ENCODE assay signal across 9 cellular contexts in genomic region chr4:104966349-104967033, GRCh38.
A peak's percentile ranks its signal among the peaks of the same experiment; 100 is the strongest.
DNase-seq lines count a peak whose midpoint lies in the region; ATAC-seq and TF ChIP-seq lines count a peak whose summit lies in the region.
"Had no signal": no experiment of that assay in that cellular context is flagged by ENCODE, and none has a peak within 500 bp of the region (broad histone marks: within the 10 kb centered on the region; RNA-seq: fewer than 3 reads in every experiment).

No MANE protein-coding gene starts in this region.

- H3K4me1 Mint-ChIP-seq in glutamatergic neuron (ENCODE audit: low read depth, unreplicated experiment), result no peaks in the 10 kb centered on the region

- peak; percentile 97 for ATAC-seq in HG02759 (IDR thresholded peaks at IDR 0.05; ENCODE audit: unreplicated experiment)
- peak; percentile 97 for ATAC-seq in stimulated activated naive CD8-positive, alpha-beta T cell treated with anti-CD3 and anti-CD28 coated beads, Interleukin-15, Interleukin-2, amounts not matched to agents 100 U/mL and 50 U/mL, for 24 hours

- H3K27ac Mint-ChIP-seq in glutamatergic neuron (ENCODE audit: unreplicated experiment), result no peak overlapping the region

- no peak overlapping the region for H3K4me3 Mint-ChIP-seq in glutamatergic neuron (ENCODE audit: unreplicated experiment)

- no peaks in the 10 kb centered on the region for H3K27me3 Mint-ChIP-seq in glutamatergic neuron (ENCODE audit: unreplicated experiment)

- H3K36me3 Mint-ChIP-seq in glutamatergic neuron (ENCODE audit: unreplicated experiment), result no peaks in the 10 kb centered on the region

- DNase-seq in activated T-cell treated with anti-CD3 and anti-CD28 coated beads for 24 hours (ENCODE audit: low read depth) (peak; percentile 8), activated T-cell treated with anti-CD3 and anti-CD28 coated beads for 4 hours (no peak), NCI-H510A treated with DMSO at 0.1 percent for 48 hours (lab: John Stamatoyannopoulos, UW) (peak; percentile 36), epithelial cell of prostate (ENCODE audit: low read depth, low spot score) (peak; percentile 69), middle frontal gyrus (ENCODE audit: extremely low spot score, low spot score) (no peak), glutamatergic neuron (no peak)
- no peak for DNase-seq in stimulated activated naive CD8-positive, alpha-beta T cell treated with anti-CD3 and anti-CD28 coated beads, Interleukin-15, Interleukin-2, amounts not matched to agents 100 U/mL and 50 U/mL, for 24 hours

- no peak for TF ChIP-seq CTCF in glutamatergic neuron (IDR thresholded peaks at IDR 0.05; ENCODE audit: partially characterized antibody, unreplicated experiment)

- H3K27ac ChIP-seq in epithelial cell of prostate, result peak overlapping the region; percentile 71
- H3K27ac ChIP-seq: parathyroid adenoma had no signal

- H3K9me3 Mint-ChIP-seq in glutamatergic neuron (ENCODE audit: unreplicated experiment), result no peaks in the 10 kb centered on the region

Comparison
In these comparisons a context has a peak if more than half of its experiments do, and no peak if none do; other contexts are left out.
1. DNase-seq: peak in activated T-cell treated with anti-CD3 and anti-CD28 coated beads for 24 hours (single experiment), NCI-H510A treated with DMSO at 0.1 percent for 48 hours (single experiment) and epithelial cell of prostate (single experiment); none in activated T-cell treated with anti-CD3 and anti-CD28 coated beads for 4 hours (single experiment), stimulated activated naive CD8-positive, alpha-beta T cell treated with anti-CD3 and anti-CD28 coated beads, Interleukin-15, Interleukin-2, amounts not matched to agents 100 U/mL and 50 U/mL, for 24 hours (single experiment), middle frontal gyrus (single experiment) and glutamatergic neuron (single experiment).